1 cellular context compared by ENCODE assay signal in genomic region chr6:128500749-128501350, GRCh38. TPM values are rescaled to one million over a fixed set of nuclear protein-coding genes. Genes with fewer than 3 reads are reported as not detected.
"Had no signal": no experiment of that assay in that cellular context is flagged by ENCODE, and none has a peak within 500 bp of the region (broad histone marks: within the 10 kb centered on the region; RNA-seq: fewer than 3 reads in every experiment).

No MANE protein-coding gene starts in this region.

RNA-seq across cellular contexts. Expression of gene PTPRK, which starts 19.5 kb away (rescaled TPM):
- polyA plus RNA-seq: K562 had no signal
